10 cellular contexts compared by ENCODE assay signal in genomic region chr9:129988607-129989361, GRCh38. TPM values are rescaled to one million over a fixed set of nuclear protein-coding genes. Genes with fewer than 3 reads are reported as not detected.
DNase-seq lines count a peak whose midpoint lies in the region; ATAC-seq and TF ChIP-seq lines count a peak whose summit lies in the region.
"Had no signal": no experiment of that assay in that cellular context is flagged by ENCODE, and none has a peak within 500 bp of the region (broad histone marks: within the 10 kb centered on the region; RNA-seq: fewer than 3 reads in every experiment).

No MANE protein-coding gene starts in this region.

- no peaks in the 10 kb centered on the region for H3K27me3 Mint-ChIP-seq in CD14-positive monocyte (ENCODE audit: low read depth in 3 of 3)
- no peaks in the 10 kb centered on the region for H3K27me3 Mint-ChIP-seq in activated naive CD8-positive, alpha-beta T cell

- H3K36me3 ChIP-seq in H7 (replicated peaks; ENCODE audit: control insufficient read depth, insufficient read depth, low read length), result no peaks in the 10 kb centered on the region

- peaks cover 36 to 56% of the 10 kb centered on the region in 2 donors for H3K36me3 Mint-ChIP-seq in CD14-positive monocyte
- peaks cover 24% of the 10 kb centered on the region for H3K36me3 Mint-ChIP-seq in activated naive CD8-positive, alpha-beta T cell

- ATAC-seq in GM19324 (IDR thresholded peaks at IDR 0.05; ENCODE audit: low FRiP score, unreplicated experiment) (peak; percentile 63), HG03095 (IDR thresholded peaks at IDR 0.05; ENCODE audit: unreplicated experiment) (peak; percentile 49), left ventricle myocardium superior (no peak)

- H3K4me1 Mint-ChIP-seq in CD14-positive monocyte, result peaks cover 32% of the 10 kb centered on the region
- H3K4me1 Mint-ChIP-seq in activated naive CD8-positive, alpha-beta T cell (ENCODE audit: low read depth), result peaks cover 76% of the 10 kb centered on the region

- peak overlapping the region in 4 of 7 donors; percentile 59 to 74 (median 69) for H3K27ac Mint-ChIP-seq in CD14-positive monocyte
- peak overlapping the region; percentile 99 for H3K27ac Mint-ChIP-seq in activated naive CD8-positive, alpha-beta T cell

- TF ChIP-seq CTCF in CD14-positive monocyte (IDR thresholded peaks at IDR 0.05), result no peak

- H3K4me3 ChIP-seq in H7 (ENCODE audit: insufficient read depth, low read depth, low read length), result no peak overlapping the region

- H3K9me3 Mint-ChIP-seq in CD14-positive monocyte, result peaks cover 2 to 7% (median 5%) of the 10 kb centered on the region in 7 donors
- no peaks in the 10 kb centered on the region for H3K9me3 Mint-ChIP-seq in activated naive CD8-positive, alpha-beta T cell (ENCODE audit: low read depth)

- H3K27me3 ChIP-seq in H7 (ENCODE audit: control insufficient read depth, insufficient read depth, low read length), result no peaks in the 10 kb centered on the region

- intact Hi-C loops in CD14-positive monocyte (cut with micrococcal nuclease) (no loop called here), left ventricle myocardium superior (cut with micrococcal nuclease) (no loop called here)

- H3K4me3 Mint-ChIP-seq in CD14-positive monocyte, result no peak overlapping the region
- peak overlapping the region; percentile 70 for H3K4me3 Mint-ChIP-seq in activated naive CD8-positive, alpha-beta T cell
- H3K4me3 Mint-ChIP-seq: neural crest cell had no signal

- DNase-seq in CD14-positive monocyte (ENCODE audit: low spot score) (no peak), G401 (ENCODE audit: low spot score) (no peak), activated gamma-delta T cell (lab: John Stamatoyannopoulos, UW) (no peak), H7 (no peak), left ventricle myocardium superior (no peak)
- DNase-seq: OCI-M1 had no signal

- in situ Hi-C loops in G401 (cut with HindIII; ENCODE audit: low sequenced_read_pairs), result no loop called here

RNA-seq across cellular contexts. Expression of gene FNBP1, which starts 54.2 kb away (rescaled TPM):
- 10 to 100 TPM; 51.4 to 60.7 TPM for polyA plus RNA-seq in CD14-positive monocyte
- 7.5 and 16.6 TPM in 2 replicates for total RNA-seq in G401 (2014; rRNA removed; shearing (Covaris generic))
- 16.0 and 19.6 TPM in 2 replicates for total RNA-seq in H7 (2014; rRNA removed; shearing (Covaris generic))
- total RNA-seq in left ventricle myocardium superior, result 23.7 TPM
